ENCODE assay signal across 8 cellular contexts in the genomic region with DNA sequence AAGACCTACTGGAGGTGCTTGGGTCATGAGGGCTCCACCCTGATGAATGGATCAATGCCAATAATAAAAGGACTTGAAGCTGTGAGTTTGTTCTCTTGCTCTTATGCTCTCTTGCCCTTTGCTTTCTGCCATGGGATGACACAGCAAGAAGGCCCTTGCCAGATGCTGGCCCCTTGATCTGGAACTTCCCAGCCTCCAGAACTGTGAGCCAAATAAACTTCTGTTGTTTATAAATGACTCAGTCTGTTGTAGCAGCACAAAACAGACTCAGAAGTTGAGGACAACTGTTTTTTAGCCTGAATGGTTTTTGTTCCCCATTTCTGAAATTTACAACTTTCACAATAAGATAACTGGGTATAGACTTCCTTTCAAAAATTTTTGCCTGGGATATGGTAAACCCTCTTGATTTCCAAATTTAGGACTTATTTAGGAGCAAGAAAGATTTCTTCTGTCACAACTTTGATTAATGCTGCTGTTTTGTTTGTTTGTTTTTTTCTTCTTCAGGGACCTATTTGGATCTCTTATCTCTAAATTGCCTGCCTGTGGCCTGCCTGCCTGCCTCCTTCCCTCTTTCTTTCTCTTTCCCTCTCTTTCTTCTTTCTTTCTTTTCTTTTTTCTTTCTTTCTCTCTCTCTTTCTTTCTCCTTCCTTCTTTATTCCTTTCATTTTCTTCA. TPM values are rescaled to one million over a fixed set of nuclear protein-coding genes. Genes with fewer than 3 reads are reported as not detected.
DNase-seq lines count a peak whose midpoint lies in the region; ATAC-seq, FAIRE-seq and TF ChIP-seq lines count a peak whose summit lies in the region.

No MANE protein-coding gene starts in this region.

- peaks cover 27% of the 10 kb centered on the region for H3K4me1 Mint-ChIP-seq in activated T-helper 2 cell treated with anti-CD3 and anti-CD28 coated beads, Interferon-gamma antibody, Interleukin-2, Interleukin-4, amounts not matched to agents 10 μg/mL and 5 μg/mL and 100 μg/mL, durations not matched to agents 14 hours and 24 hours and 36 hours (ENCODE audit: low read depth)
- H3K4me1 Mint-ChIP-seq in osteocyte (ENCODE audit: unreplicated experiment), result peaks cover 7% of the 10 kb centered on the region

- no peaks in the 10 kb centered on the region for H3K4me1 ChIP-seq in A673 (ENCODE audit: insufficient read depth, low read length, poor library complexity, severe bottlenecking)

- H3K27ac ChIP-seq in A673 (ENCODE audit: low read depth, low read length, poor library complexity, severe bottlenecking), result no peak overlapping the region

- H3K4me3 ChIP-seq in A673 (ENCODE audit: low read depth, low read length, poor library complexity, severe bottlenecking), result no peak overlapping the region

- H3K36me3 Mint-ChIP-seq in activated T-helper 2 cell treated with anti-CD3 and anti-CD28 coated beads, Interferon-gamma antibody, Interleukin-2, Interleukin-4, amounts not matched to agents 10 μg/mL and 5 μg/mL and 100 μg/mL, durations not matched to agents 14 hours and 24 hours and 36 hours (ENCODE audit: low read depth), result peaks cover 66% of the 10 kb centered on the region
- no peaks in the 10 kb centered on the region for H3K36me3 Mint-ChIP-seq in osteocyte (ENCODE audit: unreplicated experiment)

- H3K4me3 Mint-ChIP-seq in activated T-helper 2 cell treated with anti-CD3 and anti-CD28 coated beads, Interferon-gamma antibody, Interleukin-2, Interleukin-4, amounts not matched to agents 10 μg/mL and 5 μg/mL and 100 μg/mL, durations not matched to agents 14 hours and 24 hours and 36 hours (ENCODE audit: low read depth), result no peak overlapping the region
- no peak overlapping the region for H3K4me3 Mint-ChIP-seq in osteocyte (ENCODE audit: unreplicated experiment)

- no peak for DNase-seq in GM19239 (ENCODE audit: insufficient read length, low spot score)
- DNase-seq in activated T-helper 2 cell treated with anti-CD3 and anti-CD28 coated beads, Interferon-gamma antibody, Interleukin-2, Interleukin-4, amounts not matched to agents 10 μg/mL and 5 μg/mL and 100 μg/mL, durations not matched to agents 14 hours and 24 hours and 36 hours (ENCODE audit: low spot score), result no peak
- DNase-seq in pulmonary artery endothelial cell (ENCODE audit: low read depth, low spot score), result peak; percentile 19
- no peak for DNase-seq in A673 (ENCODE audit: low spot score)
- DNase-seq in NK-92 (lab: John Stamatoyannopoulos, UW; ENCODE audit: unreplicated experiment), result no peak
- DNase-seq in KG1 (lab: John Stamatoyannopoulos, UW), result no peak
- no peak for DNase-seq in osteocyte (ENCODE audit: extremely low spot score, unreplicated experiment)

- POLR2A ChIA-PET in A673 (lab: Charles Lee; ENCODE audit: low non-redundant PET), result no interaction called here

- TF ChIP-seq CTCF in A673 (conservative IDR thresholded peaks at IDR 0.05; ENCODE audit: low read depth, low read length), result no peak
- TF ChIP-seq CTCF in osteocyte (IDR thresholded peaks at IDR 0.05), result no peak

- H3K9me3 Mint-ChIP-seq in activated T-helper 2 cell treated with anti-CD3 and anti-CD28 coated beads, Interferon-gamma antibody, Interleukin-2, Interleukin-4, amounts not matched to agents 10 μg/mL and 5 μg/mL and 100 μg/mL, durations not matched to agents 14 hours and 24 hours and 36 hours, result peaks cover 26% of the 10 kb centered on the region
- peaks cover 7% of the 10 kb centered on the region for H3K9me3 Mint-ChIP-seq in osteocyte (ENCODE audit: unreplicated experiment)

- H3K27ac Mint-ChIP-seq in activated T-helper 2 cell treated with anti-CD3 and anti-CD28 coated beads, Interferon-gamma antibody, Interleukin-2, Interleukin-4, amounts not matched to agents 10 μg/mL and 5 μg/mL and 100 μg/mL, durations not matched to agents 14 hours and 24 hours and 36 hours, result peak overlapping the region; percentile 62
- no peak overlapping the region for H3K27ac Mint-ChIP-seq in osteocyte (ENCODE audit: unreplicated experiment)

- intact Hi-C loops in activated T-helper 2 cell treated with anti-CD3 and anti-CD28 coated beads, Interferon-gamma antibody, Interleukin-2, Interleukin-4, amounts not matched to agents 10 μg/mL and 5 μg/mL and 100 μg/mL, durations not matched to agents 14 hours and 24 hours and 36 hours (cut with micrococcal nuclease), result no loop called here
- intact Hi-C loops in A673 (cut with micrococcal nuclease; ENCODE audit: unreplicated experiment), result no loop called here

- H3K9me3 ChIP-seq in A673 (ENCODE audit: low read depth, low read length, poor library complexity, severe bottlenecking), result no peaks in the 10 kb centered on the region

- peak; percentile 72 for ATAC-seq in HG03039 (IDR thresholded peaks at IDR 0.05; ENCODE audit: unreplicated experiment)

- no TSS peak for BruUV-seq in A673 (replicated peaks; lab: Mats Ljungman, UMichigan)

- H3K36me3 ChIP-seq in A673 (ENCODE audit: insufficient read depth, low read length, poor library complexity, severe bottlenecking), result no peaks in the 10 kb centered on the region

- H3K27me3 Mint-ChIP-seq in activated T-helper 2 cell treated with anti-CD3 and anti-CD28 coated beads, Interferon-gamma antibody, Interleukin-2, Interleukin-4, amounts not matched to agents 10 μg/mL and 5 μg/mL and 100 μg/mL, durations not matched to agents 14 hours and 24 hours and 36 hours (ENCODE audit: low read depth), result peaks cover 7% of the 10 kb centered on the region
- H3K27me3 Mint-ChIP-seq in osteocyte (ENCODE audit: unreplicated experiment), result no peaks in the 10 kb centered on the region

- peak; percentile 98 for FAIRE-seq in GM19239 (lab: Jason Lieb, UNC)

- CTCF ChIA-PET in A673 (lab: Charles Lee), result no interaction called here

- H3K27me3 ChIP-seq in A673 (replicated peaks; ENCODE audit: insufficient read depth, low read depth, low read length, poor library complexity), result no peaks in the 10 kb centered on the region

RNA-seq across cellular contexts. Expression of a gene that starts 12.1 kb away (rescaled TPM):
- total RNA-seq in activated T-helper 2 cell treated with anti-CD3 and anti-CD28 coated beads, Interferon-gamma antibody, Interleukin-2, Interleukin-4, amounts not matched to agents 10 μg/mL and 5 μg/mL and 100 μg/mL, durations not matched to agents 14 hours and 24 hours and 36 hours, result 37.1 and 37.5 TPM in 2 replicates
- total RNA-seq in pulmonary artery endothelial cell, result 5.7 and 6.4 TPM in 2 replicates
- total RNA-seq in A673 (2021), result 0.37 and 0.92 TPM in 2 replicates
- 1.2 and 1.5 TPM in 2 replicates for total RNA-seq in osteocyte
